In genomic region chr5:10352404-10353240, GRCh38 we compare ENCODE assay signal across 8 cellular contexts. TPM values are rescaled to one million over a fixed set of nuclear protein-coding genes. Genes with fewer than 3 reads are reported as not detected.
DNase-seq lines count a peak whose midpoint lies in the region; ATAC-seq and TF ChIP-seq lines count a peak whose summit lies in the region.

No MANE protein-coding gene starts in this region.

- H3K4me3 ChIP-seq in PC-3 (ENCODE audit: low read length), result peak overlapping the region; percentile 92
- peak overlapping the region; percentile 86 for H3K4me3 ChIP-seq in astrocyte of the cerebellum (ENCODE audit: low read depth, low read length)

- peaks cover 24% of the 10 kb centered on the region for H3K4me1 ChIP-seq in PC-3 (ENCODE audit: insufficient read depth, low read length)

- peaks cover 6 to 14% (median 9%) of the 10 kb centered on the region in 3 donors for H3K27me3 Mint-ChIP-seq in immature natural killer cell (ENCODE audit: low read depth in 3 of 3)

- POLR2A ChIA-PET in GM10248 (lab: Yijun Ruan, JAX), result interaction anchor here (0.8 to 0.9 kb wide), 2 partner anchors 10 to 28 kb away, joined by 4 to 5 read pairs; no protein-coding TSS in a partner anchor
- POLR2A ChIA-PET in PC-3 (lab: Charles Lee; ENCODE audit: unreplicated experiment), result interaction anchor here (0.6 to 1.2 kb wide), 4 partner anchors 24 to 103 kb away, joined by 3 to 5 read pairs (median 4); no protein-coding TSS in a partner anchor

- H3F3A ChIP-seq in PC-3 (ENCODE audit: low read length, unreplicated experiment), result peaks cover 5% of the 10 kb centered on the region

- H3K79me2 ChIP-seq in PC-3 (ENCODE audit: low read length), result peaks cover 55% of the 10 kb centered on the region

- no peaks in the 10 kb centered on the region for H3K9me2 ChIP-seq in PC-3 (replicated peaks; ENCODE audit: low read length)

- peak overlapping the region; percentile 84 for H3K27ac ChIP-seq in PC-3 (ENCODE audit: low read length)

- TF ChIP-seq CTCF in GM10248 (IDR thresholded peaks at IDR 0.05; ENCODE audit: control extremely low read depth, extremely low read depth, low read depth, missing control alignments) (no peak), PC-3 (conservative IDR thresholded peaks at IDR 0.05; ENCODE audit: low read depth, low read length) (no peak), astrocyte of the cerebellum (IDR thresholded peaks at IDR 0.05; ENCODE audit: low read depth, low read length, missing control alignments) (no peak)

- peaks cover 32% of the 10 kb centered on the region for H4K20me1 ChIP-seq in PC-3 (ENCODE audit: low read length)

- no peaks in the 10 kb centered on the region for H3K36me3 ChIP-seq in PC-3 (ENCODE audit: low read depth, low read length)

- in situ Hi-C loops in astrocyte of the cerebellum (cut with HindIII; ENCODE audit: low sequenced_read_pairs), result no loop called here

- peak overlapping the region; percentile 92 for H3K9ac ChIP-seq in PC-3 (ENCODE audit: low read length)

- CTCF ChIA-PET in GM10248 (lab: Yijun Ruan, JAX) (interaction anchor here (0.8 to 1.7 kb wide), 6 partner anchors 11 to 275 kb away, joined by 3 to 7 read pairs (median 4); no protein-coding TSS in a partner anchor), PC-3 (lab: Charles Lee) (interaction anchor here (1.6 kb wide), 1 partner anchor 69 kb away, joined by 11 read pairs; no protein-coding TSS in a partner anchor)

- no peaks in the 10 kb centered on the region for H3K36me3 Mint-ChIP-seq in immature natural killer cell

- H3K4me3 Mint-ChIP-seq in immature natural killer cell, result peak overlapping the region; percentile 86 to 94 (median 87)

- peak overlapping the region; percentile 94 for H3K4me2 ChIP-seq in PC-3 (ENCODE audit: low read length)

- H3K27me3 ChIP-seq in PC-3 (ENCODE audit: low read length), result no peaks in the 10 kb centered on the region

- intact Hi-C loops in PC-3 (cut with micrococcal nuclease), result loop anchor here (1.0 kb wide), 1 partner anchor 42 kb away; no protein-coding TSS in a partner anchor

- peaks cover 41 to 48% of the 10 kb centered on the region in 2 donors for H3K4me1 Mint-ChIP-seq in immature natural killer cell

- no peaks in the 10 kb centered on the region for H3K9me3 Mint-ChIP-seq in immature natural killer cell

- ATAC-seq in HG03045 (IDR thresholded peaks at IDR 0.05; ENCODE audit: unreplicated experiment) (peak; percentile 11), PC-3 (peak; percentile 7), GM18511 (IDR thresholded peaks at IDR 0.05; ENCODE audit: unreplicated experiment) (no peak), GM18498 (IDR thresholded peaks at IDR 0.05; ENCODE audit: unreplicated experiment) (no peak)

- H2AFZ ChIP-seq in PC-3 (ENCODE audit: low read length), result peak overlapping the region; percentile 73

- H3K27ac Mint-ChIP-seq in immature natural killer cell, result peak overlapping the region; percentile 92 to 99 (median 96)

- H3K9me3 ChIP-seq in PC-3 (ENCODE audit: low read length), result no peaks in the 10 kb centered on the region

- no TSS peak for BruUV-seq in PC-3 (replicated peaks; lab: Mats Ljungman, UMichigan)

- DNase-seq in GM10248 (ENCODE audit: extremely low spot score) (peak; percentile 40), PC-3 (peak; percentile 54), astrocyte of the cerebellum (ENCODE audit: low read depth) (no peak), immature natural killer cell (no peak)
- DNase-seq in stimulated activated CD4-positive, alpha-beta T cell treated with anti-CD3 and anti-CD28 coated beads, Interleukin-2, amount 100 ng/mL, for 4 hours (ENCODE audit: low read depth), result peak; percentile 40

RNA-seq across cellular contexts. Expression of gene MARCHF6, which starts 0.9 kb away (rescaled TPM):
- 140 TPM in 2 replicates for total RNA-seq in PC-3 (2014; rRNA removed)
- polyA plus RNA-seq in immature natural killer cell, result 10 to 100 TPM; 23.3 to 54.5 (median 52.5) TPM

RNA-seq across cellular contexts. Expression of gene CMBL, which starts 44.9 kb away (rescaled TPM):
- total RNA-seq in PC-3 (2014; rRNA removed), result 35.7 and 38.4 TPM in 2 replicates
- polyA plus RNA-seq in immature natural killer cell, result under 1 TPM in 2 of 3 donors, not detected in 1; 0.35 to 0.84 TPM

Comparison
In these comparisons a context has a peak if more than half of its experiments do, and no peak if none do; other contexts are left out.
1. DNase-seq: peak in GM10248 (single experiment), PC-3 (single experiment) and stimulated activated CD4-positive, alpha-beta T cell treated with anti-CD3 and anti-CD28 coated beads, Interleukin-2, amount 100 ng/mL, for 4 hours (single experiment); none in astrocyte of the cerebellum (single experiment) and immature natural killer cell (0 of 3).
2. ATAC-seq: peak in HG03045 (single experiment) and PC-3 (single experiment); none in GM18511 (single experiment) and GM18498 (single experiment).